Comparison of ENCODE assay signal across 1 cellular context in genomic region chr1:56922070-56922469, GRCh38.
TF ChIP-seq lines count a peak whose summit lies in the region.

No MANE protein-coding gene starts in this region.

TF ChIP-seq in GM12878, 131 proteins besides CTCF, POLR2A, EP300 and RAD21 (continued from another document):
- TF ChIP-seq ZBTB4 (CRISPR knock-in tag; IDR thresholded peaks at IDR 0.05) (no peak), SPI1 (IDR thresholded peaks at IDR 0.05; ENCODE audit: borderline replicate concordance, insufficient read depth, low read depth, low read length) (peak; percentile 82), SMARCA5 (IDR thresholded peaks at IDR 0.05) (0 out of 2 replicates have a peak, but pooled peaks have one; percentile 57), BACH1 (IDR thresholded peaks at IDR 0.05; ENCODE audit: borderline replicate concordance) (no peak)
TF ChIP-seq in GM12878: peak in this region for 3.
